1 cellular context compared by ENCODE assay signal in genomic region chr3:39180546-39181346, GRCh38.
A peak's percentile ranks its signal among the peaks of the same experiment; 100 is the strongest.
TF ChIP-seq lines count a peak whose summit lies in the region.

No MANE protein-coding gene starts in this region.

TF ChIP-seq in IMR-90, 13 proteins besides CTCF, POLR2A, EP300 and RAD21:
- TF ChIP-seq SMC3 (IDR thresholded peaks at IDR 0.05; ENCODE audit: low read depth, low read length) (peak; percentile 24), MAZ (IDR thresholded peaks at IDR 0.05; ENCODE audit: borderline replicate concordance, low read depth, low read length) (peak; percentile 35; the same call in 1 of the 2 replicates), NFE2L2 (IDR thresholded peaks at IDR 0.05; ENCODE audit: low read depth, low read length) (no peak), CHD1 (IDR thresholded peaks at IDR 0.05; ENCODE audit: low read depth, low read length) (no peak), MXI1 (IDR thresholded peaks at IDR 0.05; ENCODE audit: borderline replicate concordance, low read depth, low read length) (0 out of 2 replicates have a peak, but pooled peaks have one; percentile 40), ELK1 (IDR thresholded peaks at IDR 0.05; ENCODE audit: borderline replicate concordance, low read depth, low read length) (no peak), RCOR1 (IDR thresholded peaks at IDR 0.05; ENCODE audit: insufficient replicate concordance, low read length) (no peak), MAFK (IDR thresholded peaks at IDR 0.05; ENCODE audit: low read depth, low read length) (no peak), BHLHE40 (IDR thresholded peaks at IDR 0.05; ENCODE audit: low read depth, low read length) (0 out of 2 replicates have a peak, but pooled peaks have one; percentile 2), CEBPB (IDR thresholded peaks at IDR 0.05; ENCODE audit: low read depth, low read length) (no peak), USF2 (IDR thresholded peaks at IDR 0.05; ENCODE audit: low read depth, low read length) (0 out of 2 replicates have a peak, but pooled peaks have one; percentile 6), FOS (IDR thresholded peaks at IDR 0.05; ENCODE audit: low read depth, low read length) (no peak), RFX5 (IDR thresholded peaks at IDR 0.05; ENCODE audit: low read depth, low read length) (0 out of 2 replicates have a peak, but pooled peaks have one; percentile 2)
